8 cellular contexts compared by ENCODE assay signal in the genomic region with DNA sequence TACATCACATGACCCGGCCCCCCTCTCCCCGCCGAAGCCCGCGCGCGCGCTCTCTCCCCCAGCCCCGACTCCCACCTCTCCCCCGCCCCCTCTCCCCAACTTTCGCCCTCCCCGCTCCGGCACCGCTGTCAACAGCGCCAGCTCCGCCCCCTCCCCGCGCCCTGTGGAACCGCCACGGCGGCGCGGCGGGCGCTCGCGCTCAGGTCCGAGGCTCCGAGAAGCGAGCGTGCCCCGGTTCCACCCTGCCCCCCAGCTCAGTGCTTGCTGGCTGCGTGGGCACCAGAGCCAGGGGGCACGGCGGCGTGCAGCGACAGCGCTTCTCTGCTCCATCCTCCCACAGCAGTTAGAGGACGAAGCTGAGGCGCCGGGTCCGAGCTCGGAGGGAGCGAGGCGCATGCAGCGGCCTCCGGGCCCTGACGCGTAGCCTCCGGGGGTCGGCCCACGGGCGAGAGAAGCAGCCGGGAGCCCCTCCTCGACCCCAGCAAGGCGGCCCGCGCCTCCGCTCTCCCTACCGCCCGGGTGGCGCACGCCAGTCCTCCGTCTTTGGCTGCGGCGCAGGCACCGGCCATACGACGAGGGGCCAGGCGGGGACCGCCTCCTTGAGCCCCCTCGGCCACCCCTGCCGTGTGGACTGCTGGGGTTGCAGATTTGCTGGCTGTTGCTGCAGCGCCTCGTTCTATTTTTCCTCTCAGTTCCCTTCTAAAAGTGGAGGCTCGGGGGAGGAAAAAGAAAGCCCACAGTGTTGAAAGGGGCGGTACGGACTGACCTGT.
DNase-seq lines count a peak whose midpoint lies in the region; ATAC-seq and TF ChIP-seq lines count a peak whose summit lies in the region.

No MANE protein-coding gene starts in this region.

- intact Hi-C loops in activated CD8-positive, alpha-beta T cell treated with anti-CD3 and anti-CD28 coated beads for 36 hours (cut with micrococcal nuclease): loop anchor here (5.0 to 10.0 kb wide), 2 partner anchors 127 to 240 kb away; a partner anchor contains a TSS

- peaks cover 11% of the 10 kb centered on the region; the same call in 1 of the 2 replicates for H3K36me3 Mint-ChIP-seq in HFFc6 (ENCODE audit: low read depth)
- H3K36me3 Mint-ChIP-seq in activated CD8-positive, alpha-beta T cell treated with anti-CD3 and anti-CD28 coated beads for 36 hours (ENCODE audit: low read depth): peaks cover 9% of the 10 kb centered on the region

- peak overlapping the region; percentile 85 for H3K4me3 Mint-ChIP-seq in HFFc6
- H3K4me3 Mint-ChIP-seq in activated CD8-positive, alpha-beta T cell treated with anti-CD3 and anti-CD28 coated beads for 36 hours: peak overlapping the region; percentile 80

- CTCF ChIA-PET in activated CD8-positive, alpha-beta T cell treated with anti-CD3 and anti-CD28 coated beads for 36 hours (lab: Charles Lee): interaction anchor here (0.7 to 8.2 kb wide), 5 partner anchors 21 to 787 kb away, joined by 3 to 82 read pairs (median 4); a partner anchor contains a TSS

- H3K27ac Mint-ChIP-seq in HFFc6: peak overlapping the region; percentile 82
- peak overlapping the region; percentile 87 for H3K27ac Mint-ChIP-seq in activated CD8-positive, alpha-beta T cell treated with anti-CD3 and anti-CD28 coated beads for 36 hours

- H3K9me3 Mint-ChIP-seq in HFFc6: peaks cover 5% of the 10 kb centered on the region; the same call in 1 of the 2 replicates
- no peaks in the 10 kb centered on the region for H3K9me3 Mint-ChIP-seq in activated CD8-positive, alpha-beta T cell treated with anti-CD3 and anti-CD28 coated beads for 36 hours

- peak; percentile 8 for ATAC-seq in activated CD8-positive, alpha-beta T cell treated with anti-CD3 and anti-CD28 coated beads for 36 hours

- TF ChIP-seq CTCF in GM12874 (IDR thresholded peaks at IDR 0.05; ENCODE audit: insufficient read depth, low read depth, low read length): 0 out of 2 replicates have a peak, but pooled peaks have one; percentile 3
- no peak for TF ChIP-seq CTCF in HFFc6 (IDR thresholded peaks at IDR 0.05)
- TF ChIP-seq CTCF in activated CD8-positive, alpha-beta T cell treated with anti-CD3 and anti-CD28 coated beads for 36 hours (IDR thresholded peaks at IDR 0.05): no peak

- peaks cover 40% of the 10 kb centered on the region for H3K4me1 Mint-ChIP-seq in HFFc6 (ENCODE audit: low read depth)
- H3K4me1 Mint-ChIP-seq in activated CD8-positive, alpha-beta T cell treated with anti-CD3 and anti-CD28 coated beads for 36 hours (ENCODE audit: low read depth): peaks cover 52% of the 10 kb centered on the region

- POLR2A ChIA-PET in activated CD8-positive, alpha-beta T cell treated with anti-CD3 and anti-CD28 coated beads for 36 hours (lab: Charles Lee): interaction anchor here (0.6 to 4.9 kb wide), 23 partner anchors 8 to 787 kb away, joined by 3 to 79 read pairs (median 4); a partner anchor contains a TSS

- peaks cover 34% of the 10 kb centered on the region for H3K27me3 Mint-ChIP-seq in HFFc6 (ENCODE audit: insufficient read depth)
- H3K27me3 Mint-ChIP-seq in activated CD8-positive, alpha-beta T cell treated with anti-CD3 and anti-CD28 coated beads for 36 hours: peaks cover 20% of the 10 kb centered on the region

- DNase-seq in HFFc6 (peak; percentile 22), NCI-H146 (lab: John Stamatoyannopoulos, UW) (peak; percentile 88), middle frontal gyrus (ENCODE audit: extremely low spot score, low spot score) (peak; percentile 84), HPDE6-E6E7 (ENCODE audit: extremely low spot score) (no peak)
- DNase-seq in activated CD8-positive, alpha-beta T cell treated with anti-CD3 and anti-CD28 coated beads for 36 hours: no peak
- DNase-seq in effector CD4-positive, alpha-beta T cell: peak; percentile 94
- DNase-seq in stimulated activated CD8-positive, alpha-beta memory T cell treated with anti-CD3 and anti-CD28 coated beads, Interleukin-4, amount 100 ng/mL, for 24 hours (ENCODE audit: low read depth): peak; percentile 92

Comparison
In these comparisons a context has a peak if more than half of its experiments do, and no peak if none do; other contexts are left out.
1. DNase-seq: peak in HFFc6 (single experiment), NCI-H146 (single experiment), effector CD4-positive, alpha-beta T cell (single experiment), middle frontal gyrus (single experiment) and stimulated activated CD8-positive, alpha-beta memory T cell treated with anti-CD3 and anti-CD28 coated beads, Interleukin-4, amount 100 ng/mL, for 24 hours (single experiment); none in activated CD8-positive, alpha-beta T cell treated with anti-CD3 and anti-CD28 coated beads for 36 hours (single experiment) and HPDE6-E6E7 (single experiment).